ENCODE assay signal across 19 cellular contexts in genomic region chr10:1525354-1526162, GRCh38.
DNase-seq lines count a peak whose midpoint lies in the region; ATAC-seq, FAIRE-seq and TF ChIP-seq lines count a peak whose summit lies in the region.
"Had no signal": no experiment of that assay in that cellular context is flagged by ENCODE, and none has a peak within 500 bp of the region (broad histone marks: within the 10 kb centered on the region; RNA-seq: fewer than 3 reads in every experiment).

No MANE protein-coding gene starts in this region.

- no peaks in the 10 kb centered on the region for H4K20me1 ChIP-seq in HepG2 (ENCODE audit: insufficient read depth, low read length)
- peaks cover 0 to 6% of the 10 kb centered on the region in 2 experiments for H4K20me1 ChIP-seq in H1 (replicated peaks in 1 of 2; ENCODE audit: control insufficient read depth in 1 of 2, insufficient read depth in 2 of 2, low read length in 2 of 2)

- H4K5ac ChIP-seq in H1 (ENCODE audit: insufficient read length, low read depth, low read length), result no peak overlapping the region

- ATAC-seq in HepG2 (no peak), right lobe of liver (no peak), HG02763 (IDR thresholded peaks at IDR 0.05; ENCODE audit: unreplicated experiment) (no peak), HG03039 (IDR thresholded peaks at IDR 0.05; ENCODE audit: unreplicated experiment) (no peak)

- H2AFZ ChIP-seq in HepG2 (ENCODE audit: low read length), result no peak overlapping the region
- H2AFZ ChIP-seq in H1 (ENCODE audit: low read length), result no peak overlapping the region

- no TSS peak for BruUV-seq in HepG2 (replicated peaks; lab: Mats Ljungman, UMichigan)

- no peak overlapping the region for H3K27ac ChIP-seq in HepG2 (ENCODE audit: extremely low read length, insufficient read depth, low read length)
- no peak overlapping the region for H3K27ac ChIP-seq in right lobe of liver
- no peak overlapping the region for H3K27ac ChIP-seq in H1 (ENCODE audit: low read depth, low read length)
- H3K27ac ChIP-seq: RWPE1 had no signal

- no peak overlapping the region for H3K14ac ChIP-seq in H1 (ENCODE audit: insufficient read length)

- H3K4me2 ChIP-seq in HepG2 (ENCODE audit: low read depth, low read length), result no peak overlapping the region
- no peak overlapping the region for H3K4me2 ChIP-seq in H1 (ENCODE audit: insufficient read depth in 1 of 2, low read depth in 2 of 2, low read length in 2 of 2)

- no peak for FAIRE-seq in HepG2 (lab: Jason Lieb, UNC)
- no peak for FAIRE-seq in H1 (lab: Jason Lieb, UNC)
- FAIRE-seq: G401.6 had no signal

- H3K9me3 Mint-ChIP-seq in nephron progenitor cell, result no peaks in the 10 kb centered on the region
- H3K9me3 Mint-ChIP-seq in type B pancreatic cell, result no peaks in the 10 kb centered on the region

- peak overlapping the region; percentile 43; the same call in 1 of the 2 replicates for H2AK5ac ChIP-seq in H1 (ENCODE audit: low read depth, low read length)

- H3K56ac ChIP-seq in H1 (replicated peaks; ENCODE audit: insufficient read length, low read depth, low read length), result no peak overlapping the region

- H3K36me3 Mint-ChIP-seq in nephron progenitor cell (ENCODE audit: low read depth), result no peaks in the 10 kb centered on the region
- H3K36me3 Mint-ChIP-seq in type B pancreatic cell, result peaks cover 5% of the 10 kb centered on the region
- H3K36me3 Mint-ChIP-seq: CD4-positive, CD25-positive, alpha-beta regulatory T cell had no signal

- no peaks in the 10 kb centered on the region for H3K36me3 ChIP-seq in HepG2 (replicated peaks in 1 of 2; ENCODE audit: control insufficient read depth in 1 of 2, insufficient read depth in 2 of 2, low read length in 2 of 2)
- H3K36me3 ChIP-seq in right lobe of liver, result no peaks in the 10 kb centered on the region
- no peaks in the 10 kb centered on the region; a peak in 1 of 8 replicates for H3K36me3 ChIP-seq in H1 (ENCODE audit: control insufficient read depth in 2 of 4, insufficient read depth in 4 of 4, low read length in 3 of 4)
- H3K36me3 ChIP-seq: BLaER1, MG63 had no signal

- H3K23me2 ChIP-seq in H1 (ENCODE audit: low read depth, low read length), result peaks cover 2% of the 10 kb centered on the region; the same call in 1 of the 2 replicates

- H3K79me2 ChIP-seq in HepG2 (ENCODE audit: insufficient read depth, low read length) (no peaks in the 10 kb centered on the region), H1 (ENCODE audit: control insufficient read depth in 1 of 2, insufficient read depth in 2 of 2, low read length in 2 of 2) (no peaks in the 10 kb centered on the region)

- POLR2A ChIA-PET in HepG2 (lab: Yijun Ruan, JAX) (no interaction called here), H1 (lab: Charles Lee; ENCODE audit: partially characterized antibody) (no interaction called here)

- peak overlapping the region; percentile 1; the same call in 1 of the 2 replicates for H2BK12ac ChIP-seq in H1 (ENCODE audit: low read depth, low read length)

- no peak overlapping the region for H3K4ac ChIP-seq in H1 (replicated peaks; ENCODE audit: insufficient read length, low read depth, low read length)

- TF ChIP-seq EP300 in HepG2 (IDR thresholded peaks at IDR 0.05; ENCODE audit: low read depth in 2 of 2, low read length in 2 of 2), result no peak
- no peak for TF ChIP-seq EP300 in HepG2 (CRISPR knock-in tag; IDR thresholded peaks at IDR 0.05; ENCODE audit: borderline replicate concordance)
- no peak for TF ChIP-seq EP300 in H1 (IDR thresholded peaks at IDR 0.05; ENCODE audit: borderline replicate concordance in 1 of 2, low read depth in 2 of 2, low read length in 2 of 2)

- in situ Hi-C loops in HepG2 (cut with HindIII; ENCODE audit: extremely low pct_ligation_motif_present, low pct_unique_long_range_greater_than_20kb), result no loop called here

- H3K27me3 Mint-ChIP-seq in nephron progenitor cell (ENCODE audit: low read depth, poor library complexity) (peaks cover 28% of the 10 kb centered on the region), type B pancreatic cell (peaks cover 66% of the 10 kb centered on the region)

- H2BK15ac ChIP-seq in H1 (ENCODE audit: low read length), result peak overlapping the region; percentile 0; the same call in 1 of the 2 replicates

- no peak overlapping the region for H3K4me3 Mint-ChIP-seq in nephron progenitor cell
- H3K4me3 Mint-ChIP-seq in type B pancreatic cell, result no peak overlapping the region
- H3K4me3 Mint-ChIP-seq: CD4-positive, CD25-positive, alpha-beta regulatory T cell had no signal

- H3K18ac ChIP-seq in H1 (ENCODE audit: extremely low read depth, low read length), result no peak overlapping the region

- H3K27me3 ChIP-seq in HepG2 (ENCODE audit: control insufficient read depth in 1 of 2, insufficient read depth in 2 of 2, low read length in 2 of 2) (peaks cover 1 to 28% of the 10 kb centered on the region in 2 experiments; a peak in 4 of 5 replicates), right lobe of liver (no peaks in the 10 kb centered on the region), H1 (replicated peaks in 1 of 4; ENCODE audit: control insufficient read depth in 3 of 4, extremely low read depth in 1 of 4, insufficient read depth in 3 of 4, low read length in 3 of 4) (0 out of 7 replicates have a peak, but pooled peaks cover 0 to 4% (median 0%) of the 10 kb centered on the region in 4 experiments)
- H3K27me3 ChIP-seq: BLaER1 had no signal

- H2BK5ac ChIP-seq in H1 (ENCODE audit: low read depth, low read length), result 0 out of 2 replicates have a peak overlapping the region, but pooled peaks have one; percentile 2

- 54% methylated on average over 32 of the region's 32 CpGs for WGBS in HepG2 (ENCODE audit: low lambda C conversion rate)
- whole genome bisulfite sequencing in right lobe of liver (ENCODE audit: insufficient coverage, low coverage, low lambda C conversion rate, missing lambda C conversion rate), result 68% methylated on average over 26 of the region's 32 CpGs
- 92% methylated on average over 32 of the region's 32 CpGs; no CpG with 5 or more reads in 1 of the 2 experiments for WGBS in H1 (ENCODE audit: extremely low coverage in 1 of 2, insufficient coverage in 1 of 2, insufficient read length in 1 of 2, insufficient replicate concordance in 2 of 2, low coverage in 1 of 2, low lambda C conversion rate in 2 of 2, missing lambda C conversion rate in 1 of 2), 2 experiments

- intact Hi-C loops in HepG2 (cut with micrococcal nuclease; ENCODE audit: unreplicated experiment), result no loop called here
- intact Hi-C loops in right lobe of liver (cut with DNase I), result no loop called here

- H3K79me1 ChIP-seq in H1 (ENCODE audit: low read depth, low read length), result peaks cover 3% of the 10 kb centered on the region; the same call in 1 of the 2 replicates

- no peak overlapping the region for H3K23ac ChIP-seq in H1 (ENCODE audit: insufficient read length)

- CTCF ChIA-PET in HepG2 (lab: Yijun Ruan, JAX; ENCODE audit: low intra/inter-chr PET ratio, low total read pairs), result no interaction called here
- CTCF ChIA-PET in H1 (lab: Charles Lee; ENCODE audit: partially characterized antibody), result no interaction called here

- TF ChIP-seq RAD21 in HepG2 (CRISPR knock-in tag; IDR thresholded peaks at IDR 0.05) (no peak), H1 (IDR thresholded peaks at IDR 0.05 in 1 of 2, conservative IDR thresholded peaks at IDR 0.05 in 1 of 2; ENCODE audit: low read depth in 2 of 2, low read length in 2 of 2) (no peak)

- H4K91ac ChIP-seq in H1 (replicated peaks; ENCODE audit: insufficient read length, low read length), result peak overlapping the region; percentile 25

- TF ChIP-seq CTCF in HepG2 (CRISPR knock-in tag; IDR thresholded peaks at IDR 0.05), result no peak
- no peak for TF ChIP-seq CTCF in right lobe of liver (IDR thresholded peaks at IDR 0.05)
- TF ChIP-seq CTCF in H1 (IDR thresholded peaks at IDR 0.05; ENCODE audit: control extremely low read depth in 1 of 3, insufficient read depth in 1 of 3, low read depth in 1 of 3, low read length in 3 of 3), result no peak
- TF ChIP-seq CTCF in nephron progenitor cell (IDR thresholded peaks at IDR 0.05), result no peak
- TF ChIP-seq CTCF in type B pancreatic cell (conservative IDR thresholded peaks at IDR 0.05), result no peak

- TF ChIP-seq POLR2A in HepG2 (IDR thresholded peaks at IDR 0.05; ENCODE audit: insufficient read depth in 1 of 2, low read depth in 2 of 2, low read length in 2 of 2), result no peak
- no peak for TF ChIP-seq POLR2A in right lobe of liver (IDR thresholded peaks at IDR 0.05)
- TF ChIP-seq POLR2A in H1 (IDR thresholded peaks at IDR 0.05; ENCODE audit: control extremely low read depth in 1 of 2, low read depth in 2 of 2, low read length in 2 of 2), result no peak

- H3K4me3 ChIP-seq in HepG2 (replicated peaks in 1 of 3; ENCODE audit: insufficient read depth in 1 of 3, low read depth in 2 of 3, low read length in 3 of 3) (no peak overlapping the region), right lobe of liver (no peak overlapping the region), H1 (ENCODE audit: extremely low read depth in 1 of 4, insufficient read depth in 2 of 4, low read depth in 3 of 4, low read length in 4 of 4) (no peak overlapping the region)
- H3K4me3 ChIP-seq: BLaER1, MG63 had no signal

- peak overlapping the region; percentile 58 for H3K27ac Mint-ChIP-seq in nephron progenitor cell
- H3K27ac Mint-ChIP-seq in type B pancreatic cell, result peak overlapping the region; percentile 48
- H3K27ac Mint-ChIP-seq: CD4-positive, CD25-positive, alpha-beta regulatory T cell had no signal

- no peak for DNase-seq in HepG2 (ENCODE audit: low spot score)
- no peak for DNase-seq in right lobe of liver
- no peak for DNase-seq in H1 (ENCODE audit: low read depth in 1 of 2, low spot score in 2 of 2)
- DNase-seq in nephron progenitor cell, result no peak
- DNase-seq in type B pancreatic cell (ENCODE audit: extremely low spot score, unreplicated experiment), result no peak
- no peak for DNase-seq in activated CD8-positive, alpha-beta memory T cell treated with anti-CD3 and anti-CD28 coated beads, Interleukin-2, amount 50 U/mL, for 4 hours
- DNase-seq: DMS53, KG1, NCI-H1105 treated with DMSO at 0.1 percent for 48 hours, NCI-H146, NCI-H446 treated with DMSO at 0.1 percent for 48 hours, NCI-H526 treated with DMSO at 0.1 percent for 48 hours had no signal

- H4K8ac ChIP-seq in H1 (ENCODE audit: extremely low read depth, insufficient read depth, low read length), result no peak overlapping the region

- H3K9ac ChIP-seq in HepG2 (ENCODE audit: insufficient read depth, low read depth, low read length), result no peak overlapping the region
- no peak overlapping the region; a peak in 1 of 7 replicates for H3K9ac ChIP-seq in H1 (replicated peaks in 1 of 4; ENCODE audit: extremely low read depth in 1 of 4, low read depth in 3 of 4, low read length in 3 of 4)
- H3K9ac ChIP-seq: BLaER1 had no signal

- H3K9me3 ChIP-seq in HepG2 (ENCODE audit: low read length), result no peaks in the 10 kb centered on the region
- H3K9me3 ChIP-seq in right lobe of liver, result no peaks in the 10 kb centered on the region
- no peaks in the 10 kb centered on the region for H3K9me3 ChIP-seq in H1 (ENCODE audit: insufficient read depth in 2 of 2, low read depth in 1 of 2, low read length in 1 of 2)
- H3K9me3 ChIP-seq: MG63 had no signal

- peak overlapping the region; percentile 41 for H2BK120ac ChIP-seq in H1 (replicated peaks; ENCODE audit: low read depth, low read length)

- H2BK20ac ChIP-seq in H1 (ENCODE audit: low read length), result no peak overlapping the region

- H3K4me1 ChIP-seq in HepG2 (ENCODE audit: insufficient read depth, low read length), result no peaks in the 10 kb centered on the region
- no peaks in the 10 kb centered on the region for H3K4me1 ChIP-seq in right lobe of liver
- H3K4me1 ChIP-seq in H1 (replicated peaks in 1 of 4; ENCODE audit: control insufficient read depth in 3 of 4, insufficient read depth in 4 of 4, low read length in 3 of 4), result peaks cover 1 to 21% (median 14%) of the 10 kb centered on the region in 4 experiments; a peak in 6 of 7 replicates

- peaks cover 62% of the 10 kb centered on the region for H3K4me1 Mint-ChIP-seq in nephron progenitor cell
- H3K4me1 Mint-ChIP-seq in type B pancreatic cell (ENCODE audit: unreplicated experiment), result peaks cover 32% of the 10 kb centered on the region
